Comparison of ENCODE assay signal across 1 cellular context in the genomic region with DNA sequence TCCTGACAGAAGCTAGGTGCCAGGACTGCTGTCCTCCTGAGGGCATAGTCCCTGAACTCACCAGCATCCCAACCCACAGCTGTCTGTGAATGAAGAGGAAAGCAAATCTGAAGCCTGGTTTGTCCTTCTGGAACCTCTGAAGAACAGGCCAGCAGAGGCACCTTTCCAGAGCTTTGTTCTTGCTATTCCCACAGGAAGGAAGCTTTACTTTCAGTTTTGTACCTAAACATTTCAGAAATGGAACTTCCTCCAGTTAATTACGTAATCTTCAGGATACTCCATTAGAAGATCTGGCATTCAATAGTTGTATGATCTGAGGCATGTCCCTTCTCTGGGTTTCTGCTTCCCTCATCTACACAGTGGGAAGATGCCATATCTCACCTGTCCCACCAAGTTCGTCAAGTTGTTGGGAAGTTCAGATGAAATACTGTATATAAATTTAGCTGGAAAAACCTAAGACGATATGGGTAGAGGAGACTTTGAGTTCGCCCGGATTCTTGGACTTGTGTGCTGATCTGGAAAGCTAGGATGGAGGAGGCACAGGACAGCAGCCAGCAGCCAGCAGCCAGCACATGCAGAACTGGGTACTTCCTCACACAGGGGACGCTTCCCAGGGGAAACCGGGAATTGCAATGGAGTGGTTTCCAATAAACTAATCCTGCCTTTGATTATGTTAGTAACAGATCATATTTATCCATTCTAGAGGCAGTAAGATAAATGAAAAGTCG.
TF ChIP-seq lines count a peak whose summit lies in the region.

No MANE protein-coding gene starts in this region.

TF ChIP-seq in HepG2, 621 proteins besides CTCF, POLR2A, EP300 and RAD21:
- TF ChIP-seq, protein P1, sequence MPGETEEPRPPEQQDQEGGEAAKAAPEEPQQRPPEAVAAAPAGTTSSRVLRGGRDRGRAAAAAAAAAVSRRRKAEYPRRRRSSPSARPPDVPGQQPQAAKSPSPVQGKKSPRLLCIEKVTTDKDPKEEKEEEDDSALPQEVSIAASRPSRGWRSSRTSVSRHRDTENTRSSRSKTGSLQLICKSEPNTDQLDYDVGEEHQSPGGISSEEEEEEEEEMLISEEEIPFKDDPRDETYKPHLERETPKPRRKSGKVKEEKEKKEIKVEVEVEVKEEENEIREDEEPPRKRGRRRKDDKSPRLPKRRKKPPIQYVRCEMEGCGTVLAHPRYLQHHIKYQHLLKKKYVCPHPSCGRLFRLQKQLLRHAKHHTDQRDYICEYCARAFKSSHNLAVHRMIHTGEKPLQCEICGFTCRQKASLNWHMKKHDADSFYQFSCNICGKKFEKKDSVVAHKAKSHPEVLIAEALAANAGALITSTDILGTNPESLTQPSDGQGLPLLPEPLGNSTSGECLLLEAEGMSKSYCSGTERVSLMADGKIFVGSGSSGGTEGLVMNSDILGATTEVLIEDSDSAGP (CRISPR knock-in tag; IDR thresholded peaks at IDR 0.05; ENCODE audit: borderline replicate concordance) = no peak
- TF ChIP-seq CEBPG (CRISPR knock-in tag; IDR thresholded peaks at IDR 0.05) (0 out of 2 replicates have a peak, but pooled peaks have one; percentile 40), CEBPB (IDR thresholded peaks at IDR 0.05; ENCODE audit: borderline replicate concordance, low read depth, low read length) (peak; percentile 78), EHMT2 (IDR thresholded peaks at IDR 0.05; ENCODE audit: borderline replicate concordance, low read depth, low read length) (no peak), RBM22 (optimal IDR thresholded peaks at IDR 0.05; ENCODE audit: low read length) (peak; percentile 18), ERF (CRISPR knock-in tag; IDR thresholded peaks at IDR 0.05) (0 out of 2 replicates have a peak, but pooled peaks have one; percentile 23)
